10 cellular contexts compared by ENCODE assay signal in genomic region chr1:43207229-43207853, GRCh38. TPM values are rescaled to one million over a fixed set of nuclear protein-coding genes. Genes with fewer than 3 reads are reported as not detected.
A peak's percentile ranks its signal among the peaks of the same experiment; 100 is the strongest.
DNase-seq lines count a peak whose midpoint lies in the region; ATAC-seq and TF ChIP-seq lines count a peak whose summit lies in the region.
"Had no signal": no experiment of that assay in that cellular context is flagged by ENCODE, and none has a peak within 500 bp of the region (broad histone marks: within the 10 kb centered on the region; RNA-seq: fewer than 3 reads in every experiment).

No MANE protein-coding gene starts in this region.

- peak overlapping the region; percentile 99 for H3K27ac ChIP-seq in RWPE2 (ENCODE audit: poor library complexity, severe bottlenecking)
- peak overlapping the region; percentile 88 for H3K27ac ChIP-seq in osteoblast (ENCODE audit: low read depth, low read length)

- TF ChIP-seq CTCF in RWPE2 (IDR thresholded peaks at IDR 0.05; ENCODE audit: poor library complexity, severe bottlenecking) (no peak), fibroblast of villous mesenchyme (IDR thresholded peaks at IDR 0.05; ENCODE audit: insufficient read depth, low read depth, low read length) (no peak), osteoblast (IDR thresholded peaks at IDR 0.05; ENCODE audit: extremely low read depth, low read depth, low read length) (no peak)

- no peaks in the 10 kb centered on the region for H3K79me2 ChIP-seq in osteoblast (ENCODE audit: insufficient read depth, low read length)

- H3K27me3 ChIP-seq in RWPE2 (ENCODE audit: insufficient read depth, poor library complexity, severe bottlenecking) = no peaks in the 10 kb centered on the region
- H3K27me3 ChIP-seq in osteoblast (ENCODE audit: insufficient read depth, low read length) = no peaks in the 10 kb centered on the region

- H3K4me3 ChIP-seq in RWPE2 (ENCODE audit: severe bottlenecking) (no peak overlapping the region), fibroblast of villous mesenchyme (ENCODE audit: low read depth, low read length) (peak overlapping the region; percentile 34), osteoblast (ENCODE audit: insufficient read depth, low read length) (peak overlapping the region; percentile 24)
- H3K4me3 ChIP-seq: K562 had no signal

- ATAC-seq in RWPE2 (ENCODE audit: low read depth) (no peak), HG02798 (IDR thresholded peaks at IDR 0.05; ENCODE audit: poor library complexity, unreplicated experiment) (no peak)
- ATAC-seq: K562 had no signal

- H3K9me3 ChIP-seq in RWPE2 (ENCODE audit: severe bottlenecking) (no peaks in the 10 kb centered on the region), osteoblast (ENCODE audit: low read depth, low read length) (no peaks in the 10 kb centered on the region)

- H3K4me1 ChIP-seq in RWPE2 (ENCODE audit: insufficient read depth, poor library complexity, severe bottlenecking) (peaks cover 26% of the 10 kb centered on the region), osteoblast (ENCODE audit: insufficient read depth, low read length) (peaks cover 29% of the 10 kb centered on the region)

- H3K36me3 ChIP-seq in RWPE2 (ENCODE audit: low read depth) = no peaks in the 10 kb centered on the region
- no peaks in the 10 kb centered on the region for H3K36me3 ChIP-seq in osteoblast (ENCODE audit: insufficient read depth, low read length)

- H2AFZ ChIP-seq in osteoblast (ENCODE audit: low read length) = peak overlapping the region; percentile 50

- DNase-seq in ELR (ENCODE audit: low read depth) (peak; percentile 97), RWPE2 (ENCODE audit: low spot score) (no peak), fibroblast of villous mesenchyme (ENCODE audit: low read depth) (peak; percentile 83), osteoblast (ENCODE audit: insufficient read length, low spot score, missing footprints) (no peak), NCI-H2029 (lab: John Stamatoyannopoulos, UW) (no peak), cerebellar nuclear complex (lab: John Stamatoyannopoulos, UW) (no peak)
- DNase-seq in activated effector memory CD4-positive, alpha-beta T cell treated with Interleukin-2 at 50 U/mL for 16 hours = no peak
- DNase-seq: activated CD8-positive, alpha-beta memory T cell treated with anti-CD3 and anti-CD28 coated beads for 24 hours had no signal

- H3K4me2 ChIP-seq in osteoblast (ENCODE audit: insufficient read depth, low read length) = peak overlapping the region; percentile 61

- no peaks in the 10 kb centered on the region for H4K20me1 ChIP-seq in osteoblast (ENCODE audit: insufficient read depth, low read length)

RNA-seq across cellular contexts. Expression of gene CFAP57, which starts 35.2 kb away (rescaled TPM):
- total RNA-seq in fibroblast of villous mesenchyme (under 0.01 TPM in 2 replicates), osteoblast (under 0.01 TPM in 1 of 2 replicates, not detected in the other)

RNA-seq across cellular contexts. Expression of gene EBNA1BP2, which starts 35.3 kb away (rescaled TPM):
- total RNA-seq in fibroblast of villous mesenchyme (87.9 and 91.5 TPM in 2 replicates), osteoblast (46.3 and 50.7 TPM in 2 replicates)

Comparison
In these comparisons a context has a peak if more than half of its experiments do, and no peak if none do; other contexts are left out.
1. DNase-seq: peak in ELR (single experiment) and fibroblast of villous mesenchyme (single experiment); none in RWPE2 (single experiment), osteoblast (single experiment), NCI-H2029 (single experiment), activated effector memory CD4-positive, alpha-beta T cell treated with Interleukin-2 at 50 U/mL for 16 hours (single experiment) and cerebellar nuclear complex (0 of 2).